Comparison of ENCODE assay signal across 3 cellular contexts in genomic region chr11:86972734-86973133, GRCh38.
TF ChIP-seq lines count a peak whose summit lies in the region.

No MANE protein-coding gene starts in this region.

TF ChIP-seq in HepG2, 621 proteins besides CTCF, POLR2A, EP300 and RAD21:
- TF ChIP-seq ZNF333 (CRISPR knock-in tag; IDR thresholded peaks at IDR 0.05; ENCODE audit: borderline replicate concordance) (no peak), ZNF160 (CRISPR knock-in tag; IDR thresholded peaks at IDR 0.05) (peak; percentile 99)

TF ChIP-seq in HEK293, 187 proteins besides CTCF, POLR2A, EP300 and RAD21:
- TF ChIP-seq ZNF10 (tag by site-specific recombination; IDR thresholded peaks at IDR 0.05) (no peak), SETDB1 (IDR thresholded peaks at IDR 0.05; ENCODE audit: insufficient read length, low read length) (peak; percentile 80), GLIS2 (tag by site-specific recombination; IDR thresholded peaks at IDR 0.05) (no peak), ZNF223 (tag by site-specific recombination; IDR thresholded peaks at IDR 0.05) (no peak)

TF ChIP-seq in K562, 482 proteins besides CTCF, POLR2A, EP300 and RAD21:
- TF ChIP-seq ZNF134 (CRISPR knock-in tag; conservative IDR thresholded peaks at IDR 0.05) (no peak), HLTF (IDR thresholded peaks at IDR 0.05) (peak; percentile 90), CBX1 (IDR thresholded peaks at IDR 0.05; ENCODE audit: low read depth) (0 out of 2 replicates have a peak, but pooled peaks have one; percentile 31), TRIM28 (IDR thresholded peaks at IDR 0.05) (peak; percentile 91), CBX3 (IDR thresholded peaks at IDR 0.05; ENCODE audit: borderline replicate concordance in 1 of 2, low read length in 2 of 2) (peak in 1 of 2 experiments; percentile 93; a peak in 2 of 3 replicates), CBX5 (IDR thresholded peaks at IDR 0.05; ENCODE audit: borderline replicate concordance, low read depth) (0 out of 2 replicates have a peak, but pooled peaks have one; percentile 38), KLF10 (CRISPR knock-in tag; IDR thresholded peaks at IDR 0.05) (no peak), ZEB2 (IDR thresholded peaks at IDR 0.05) (0 out of 2 replicates have a peak, but pooled peaks have one; percentile 16), PKNOX1 (IDR thresholded peaks at IDR 0.05) (peak; percentile 81), ZNF280A (IDR thresholded peaks at IDR 0.05; ENCODE audit: low read depth, partially characterized antibody) (peak; percentile 85), DACH1 (IDR thresholded peaks at IDR 0.05; ENCODE audit: partially characterized antibody) (no peak), ZC3H8 (IDR thresholded peaks at IDR 0.05) (no peak), TRIM24 (IDR thresholded peaks at IDR 0.05) (peak; percentile 48 to 61; a peak in 2 of 4 replicates), SMARCC2 (IDR thresholded peaks at IDR 0.05; ENCODE audit: low read depth) (no peak)
- TF ChIP-seq, protein P1, sequence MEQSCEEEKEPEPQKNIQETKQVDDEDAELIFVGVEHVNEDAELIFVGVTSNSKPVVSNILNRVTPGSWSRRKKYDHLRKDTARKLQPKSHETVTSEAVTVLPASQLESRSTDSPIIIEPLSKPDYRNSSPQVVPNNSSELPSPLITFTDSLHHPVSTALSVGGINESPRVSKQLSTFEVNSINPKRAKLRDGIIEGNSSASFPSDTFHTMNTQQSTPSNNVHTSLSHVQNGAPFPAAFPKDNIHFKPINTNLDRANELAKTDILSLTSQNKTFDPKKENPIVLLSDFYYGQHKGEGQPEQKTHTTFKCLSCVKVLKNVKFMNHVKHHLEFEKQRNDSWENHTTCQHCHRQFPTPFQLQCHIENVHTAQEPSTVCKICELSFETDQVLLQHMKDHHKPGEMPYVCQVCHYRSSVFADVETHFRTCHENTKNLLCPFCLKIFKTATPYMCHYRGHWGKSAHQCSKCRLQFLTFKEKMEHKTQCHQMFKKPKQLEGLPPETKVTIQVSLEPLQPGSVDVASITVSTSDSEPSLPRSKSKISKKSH (CRISPR knock-in tag; IDR thresholded peaks at IDR 0.05), result peak; percentile 54; the same call in 1 of the 2 replicates
